In genomic region chr5:156329197-156329611, GRCh38 we compare ENCODE assay signal across 21 cellular contexts. TPM values are rescaled to one million over a fixed set of nuclear protein-coding genes. Genes with fewer than 3 reads are reported as not detected.
DNase-seq lines count a peak whose midpoint lies in the region; ATAC-seq and TF ChIP-seq lines count a peak whose summit lies in the region.
"Had no signal": no experiment of that assay in that cellular context is flagged by ENCODE, and none has a peak within 500 bp of the region (broad histone marks: within the 10 kb centered on the region; RNA-seq: fewer than 3 reads in every experiment).

No MANE protein-coding gene starts in this region.

- CTCF ChIA-PET in activated CD8-positive, alpha-beta memory T cell treated with anti-CD3 and anti-CD28 coated beads, Interleukin-2, amount 10 ng/mL, durations not matched to agents 7 days and 5 days (lab: Charles Lee), result no interaction called here

- DNase-seq in GM23248 (peak; percentile 51), fibroblast of gingiva (ENCODE audit: low read depth) (peak; percentile 67), myocyte (ENCODE audit: low read depth) (peak; percentile 96), type B pancreatic cell (ENCODE audit: extremely low spot score, unreplicated experiment) (no peak), glomerular visceral epithelial cell (ENCODE audit: extremely low spot score) (no peak)
- no peak for DNase-seq in activated CD8-positive, alpha-beta memory T cell treated with anti-CD3 and anti-CD28 coated beads, Interleukin-2, amount 10 ng/mL, durations not matched to agents 7 days and 5 days
- DNase-seq in stimulated activated naive CD4-positive, alpha-beta T cell treated with Interleukin-2 at 50 U/mL for 16 hours (lab: John Stamatoyannopoulos, UW), result no peak
- DNase-seq: activated CD4-positive, alpha-beta memory T cell treated with anti-CD3 and anti-CD28 coated beads for 36 hours; activated T-cell treated with anti-CD3 and anti-CD28 coated beads, Interleukin-2, amount 50 U/mL, for 24 hours; mesenchymal stem cell; NCI-H1048; NCI-H524 treated with DMSO at 0.1 percent for 48 hours; OCI-M1; T-helper 17 cell had no signal

- ATAC-seq in activated CD8-positive, alpha-beta memory T cell treated with anti-CD3 and anti-CD28 coated beads, Interleukin-2, amount 10 ng/mL, durations not matched to agents 7 days and 5 days, result no peak
- ATAC-seq: T-helper 17 cell had no signal

- no peak overlapping the region for H3K27ac Mint-ChIP-seq in type B pancreatic cell
- H3K27ac Mint-ChIP-seq in activated CD8-positive, alpha-beta memory T cell treated with anti-CD3 and anti-CD28 coated beads, Interleukin-2, amount 10 ng/mL, durations not matched to agents 7 days and 5 days, result no peak overlapping the region
- H3K27ac Mint-ChIP-seq: activated CD4-positive, alpha-beta memory T cell treated with anti-CD3 and anti-CD28 coated beads for 36 hours; activated naive CD4-positive, alpha-beta T cell treated with anti-CD3 and anti-CD28 coated beads, Interleukin-2, amount 50 U/mL, for 24 hours; activated T-cell treated with anti-CD3 and anti-CD28 coated beads, Interleukin-2, amount 50 U/mL, for 24 hours; dendritic cell treated with granulocyte-macrophage colony-stimulating factor and Interleukin-4, amounts not matched to agents 40 ng/mL and 50 ng/mL, for 4 days; stimulated activated naive CD8-positive, alpha-beta T cell treated with anti-CD3 and anti-CD28 coated beads, Interleukin-15, Interleukin-2, amounts not matched to agents 100 ng/mL and 50 ng/mL, for 24 hours; T-helper 17 cell had no signal

- H3K4me1 Mint-ChIP-seq in type B pancreatic cell (ENCODE audit: unreplicated experiment), result peaks cover 47% of the 10 kb centered on the region
- no peaks in the 10 kb centered on the region for H3K4me1 Mint-ChIP-seq in activated CD8-positive, alpha-beta memory T cell treated with anti-CD3 and anti-CD28 coated beads, Interleukin-2, amount 10 ng/mL, durations not matched to agents 7 days and 5 days
- H3K4me1 Mint-ChIP-seq: activated naive CD4-positive, alpha-beta T cell treated with anti-CD3 and anti-CD28 coated beads, Interleukin-2, amount 50 U/mL, for 24 hours; T-helper 17 cell had no signal

- peaks cover 7% of the 10 kb centered on the region for H3K36me3 Mint-ChIP-seq in type B pancreatic cell
- no peaks in the 10 kb centered on the region for H3K36me3 Mint-ChIP-seq in activated CD8-positive, alpha-beta memory T cell treated with anti-CD3 and anti-CD28 coated beads, Interleukin-2, amount 10 ng/mL, durations not matched to agents 7 days and 5 days
- H3K36me3 Mint-ChIP-seq: activated CD4-positive, alpha-beta memory T cell treated with anti-CD3 and anti-CD28 coated beads for 36 hours; activated naive CD4-positive, alpha-beta T cell treated with anti-CD3 and anti-CD28 coated beads, Interleukin-2, amount 50 U/mL, for 24 hours had no signal

- peaks cover 23% of the 10 kb centered on the region for H3K36me3 ChIP-seq in GM23248 (ENCODE audit: low read depth)
- H3K36me3 ChIP-seq: SJSA1 had no signal

- no peaks in the 10 kb centered on the region for H3K9me2 ChIP-seq in GM23248 (ENCODE audit: insufficient read depth)

- peak overlapping the region; percentile 83 for H3K9ac ChIP-seq in GM23248
- H3K9ac ChIP-seq: KMS-11 had no signal

- peaks cover 30% of the 10 kb centered on the region for H3K4me1 ChIP-seq in GM23248 (ENCODE audit: insufficient read depth)
- H3K4me1 ChIP-seq: SJSA1 had no signal

- no peaks in the 10 kb centered on the region for H3K9me3 Mint-ChIP-seq in type B pancreatic cell
- no peaks in the 10 kb centered on the region for H3K9me3 Mint-ChIP-seq in activated CD8-positive, alpha-beta memory T cell treated with anti-CD3 and anti-CD28 coated beads, Interleukin-2, amount 10 ng/mL, durations not matched to agents 7 days and 5 days (ENCODE audit: low read depth)
- H3K9me3 Mint-ChIP-seq: activated CD4-positive, alpha-beta memory T cell treated with anti-CD3 and anti-CD28 coated beads for 36 hours; activated naive CD4-positive, alpha-beta T cell treated with anti-CD3 and anti-CD28 coated beads, Interleukin-2, amount 50 U/mL, for 24 hours; activated T-cell treated with anti-CD3 and anti-CD28 coated beads, Interleukin-2, amount 50 U/mL, for 24 hours; dendritic cell treated with granulocyte-macrophage colony-stimulating factor and Interleukin-4, amounts not matched to agents 40 ng/mL and 50 ng/mL, for 4 days had no signal

- H3K27ac ChIP-seq in GM23248, result peak overlapping the region; percentile 83
- H3K27ac ChIP-seq: C4-2B, epithelial cell of prostate, KMS-11, SJSA1 had no signal

- H3K9me3 ChIP-seq in GM23248 (ENCODE audit: low read depth), result no peaks in the 10 kb centered on the region

- in situ Hi-C loops in GM23248 (cut with MboI), result no loop called here

- peak overlapping the region; percentile 85 for H3K4me3 Mint-ChIP-seq in type B pancreatic cell
- H3K4me3 Mint-ChIP-seq in activated CD8-positive, alpha-beta memory T cell treated with anti-CD3 and anti-CD28 coated beads, Interleukin-2, amount 10 ng/mL, durations not matched to agents 7 days and 5 days, result no peak overlapping the region
- H3K4me3 Mint-ChIP-seq: activated CD4-positive, alpha-beta memory T cell treated with anti-CD3 and anti-CD28 coated beads for 36 hours; activated naive CD4-positive, alpha-beta T cell treated with anti-CD3 and anti-CD28 coated beads, Interleukin-2, amount 50 U/mL, for 24 hours; activated T-cell treated with anti-CD3 and anti-CD28 coated beads, Interleukin-2, amount 50 U/mL, for 24 hours; dendritic cell treated with granulocyte-macrophage colony-stimulating factor and Interleukin-4, amounts not matched to agents 40 ng/mL and 50 ng/mL, for 4 days; stimulated activated naive CD8-positive, alpha-beta T cell treated with anti-CD3 and anti-CD28 coated beads, Interleukin-15, Interleukin-2, amounts not matched to agents 100 ng/mL and 50 ng/mL, for 24 hours; T-helper 17 cell had no signal

- H3K4me2 ChIP-seq in GM23248 (ENCODE audit: unreplicated experiment), result peak overlapping the region; percentile 83
- H3K4me2 ChIP-seq: KMS-11 had no signal

- no peaks in the 10 kb centered on the region for H4K20me1 ChIP-seq in GM23248 (ENCODE audit: insufficient read depth)

- no peaks in the 10 kb centered on the region for H3K27me3 ChIP-seq in GM23248 (replicated peaks; ENCODE audit: insufficient read depth)
- H3K27me3 ChIP-seq: SJSA1 had no signal

- H3K79me2 ChIP-seq in GM23248 (ENCODE audit: insufficient read depth), result peaks cover 65% of the 10 kb centered on the region

- H3K27me3 Mint-ChIP-seq in type B pancreatic cell, result no peaks in the 10 kb centered on the region
- H3K27me3 Mint-ChIP-seq in activated CD8-positive, alpha-beta memory T cell treated with anti-CD3 and anti-CD28 coated beads, Interleukin-2, amount 10 ng/mL, durations not matched to agents 7 days and 5 days, result peaks cover 11% of the 10 kb centered on the region
- H3K27me3 Mint-ChIP-seq: dendritic cell treated with granulocyte-macrophage colony-stimulating factor and Interleukin-4, amounts not matched to agents 40 ng/mL and 50 ng/mL, for 4 days had no signal

- H3K4me3 ChIP-seq in GM23248, result peak overlapping the region; percentile 89
- H3K4me3 ChIP-seq: SJSA1 had no signal

- peak overlapping the region; percentile 87 for H2AFZ ChIP-seq in GM23248

- peaks cover 41% of the 10 kb centered on the region for H3F3A ChIP-seq in GM23248 (ENCODE audit: insufficient read depth)

- no peak for TF ChIP-seq CTCF in type B pancreatic cell (conservative IDR thresholded peaks at IDR 0.05)

- WGBS in GM23248 (ENCODE audit: low coverage in 1 of 2, low lambda C conversion rate in 2 of 2, missing lambda C conversion rate in 2 of 2), 2 experiments, result 94 to 96% methylated on average over 3 of the region's 3 CpGs

RNA-seq across cellular contexts. Expression of gene SGCD, which starts 2.2 kb away (rescaled TPM):
- 67.0 and 69.7 TPM in 2 replicates for total RNA-seq in GM23248 (2014; rRNA removed; shearing (Covaris generic))
- 68.1 and 71.2 TPM in 2 replicates for polyA plus RNA-seq in GM23248 (2016; fragmentation: Nextera tagmentation; extraction: Ambion mirVana)
- 75.3 and 104 TPM in 2 replicates for total RNA-seq in myocyte
- polyA plus RNA-seq in myocyte (2012), result 65.8 TPM
- 4.0 and 8.8 TPM in 2 replicates for total RNA-seq in type B pancreatic cell (ENCODE audit: low replicate concordance)
- not detected for total RNA-seq in activated CD8-positive, alpha-beta memory T cell treated with anti-CD3 and anti-CD28 coated beads, Interleukin-2, amount 10 ng/mL, durations not matched to agents 7 days and 5 days
- total RNA-seq: activated CD4-positive, alpha-beta memory T cell treated with anti-CD3 and anti-CD28 coated beads for 36 hours; SJSA1; T-helper 17 cell had no signal

Comparison
In these comparisons a context has a peak if more than half of its experiments do, and no peak if none do; other contexts are left out.
1. DNase-seq: peak in GM23248 (single experiment), fibroblast of gingiva (single experiment) and myocyte (single experiment); none in type B pancreatic cell (single experiment), activated CD8-positive, alpha-beta memory T cell treated with anti-CD3 and anti-CD28 coated beads, Interleukin-2, amount 10 ng/mL, durations not matched to agents 7 days and 5 days (single experiment), stimulated activated naive CD4-positive, alpha-beta T cell treated with Interleukin-2 at 50 U/mL for 16 hours (single experiment) and glomerular visceral epithelial cell (single experiment).